13 cellular contexts compared by ENCODE assay signal in the genomic region with DNA sequence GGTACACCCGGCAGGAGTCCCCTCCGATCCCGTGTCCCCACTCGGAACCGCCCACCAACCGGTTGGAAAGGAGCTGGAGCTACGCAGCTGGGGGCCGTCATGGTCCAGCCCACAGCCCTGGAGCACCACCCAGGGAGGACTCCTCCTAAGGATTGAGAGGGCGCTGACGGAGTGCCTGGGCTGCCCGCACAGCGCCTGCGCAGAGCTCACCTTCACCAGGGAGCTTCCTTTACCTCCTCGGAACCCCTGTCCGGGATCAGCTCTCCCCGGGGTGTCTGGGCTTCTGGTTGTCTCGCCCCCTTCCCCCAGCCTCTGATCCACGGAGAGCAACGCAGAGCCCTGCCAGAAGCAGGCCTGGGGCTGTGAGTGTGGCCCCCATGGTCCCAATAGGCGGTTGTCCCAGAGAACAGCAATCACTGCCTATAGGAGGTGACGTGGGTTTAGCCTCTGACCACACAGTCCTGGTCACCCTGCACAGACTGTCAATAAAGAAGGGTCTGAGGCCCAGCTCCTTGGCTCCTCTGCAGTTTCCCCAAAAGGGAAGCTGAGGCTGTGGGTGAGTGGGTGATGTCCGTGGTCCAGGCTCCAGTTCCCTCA. TPM values are rescaled to one million over a fixed set of nuclear protein-coding genes. Genes with fewer than 3 reads are reported as not detected.
DNase-seq lines count a peak whose midpoint lies in the region; ATAC-seq and TF ChIP-seq lines count a peak whose summit lies in the region.
"Had no signal": no experiment of that assay in that cellular context is flagged by ENCODE, and none has a peak within 500 bp of the region (broad histone marks: within the 10 kb centered on the region; RNA-seq: fewer than 3 reads in every experiment).

No MANE protein-coding gene starts in this region.

- no TSS peak for BruUV-seq in PC-3 (replicated peaks; lab: Mats Ljungman, UMichigan)

- H3K4me1 ChIP-seq in PC-3 (ENCODE audit: insufficient read depth, low read length) (no peaks in the 10 kb centered on the region), parathyroid adenoma (peaks cover 11% of the 10 kb centered on the region)

- H3K4me2 ChIP-seq in PC-3 (ENCODE audit: low read length) = peak overlapping the region; percentile 91
- peak overlapping the region; percentile 93 for H3K4me2 ChIP-seq in parathyroid adenoma (ENCODE audit: low read length)

- H2AFZ ChIP-seq in PC-3 (ENCODE audit: low read length) (no peak overlapping the region), parathyroid adenoma (peak overlapping the region; percentile 94)

- H3K27me3 ChIP-seq in PC-3 (ENCODE audit: low read length) = peaks cover 24% of the 10 kb centered on the region
- H3K27me3 ChIP-seq in parathyroid adenoma (ENCODE audit: control insufficient read depth, insufficient read depth, low read length) = no peaks in the 10 kb centered on the region

- H4K20me1 ChIP-seq in PC-3 (ENCODE audit: low read length) = no peaks in the 10 kb centered on the region

- H3K4me3 ChIP-seq in PC-3 (ENCODE audit: low read length) (peak overlapping the region; percentile 67; the same call in 1 of the 2 replicates), iPS-11a (ENCODE audit: low read depth, low read length) (peak overlapping the region; percentile 94), parathyroid adenoma (ENCODE audit: low read depth, low read length) (peak overlapping the region; percentile 47)

- no peaks in the 10 kb centered on the region for H3F3A ChIP-seq in PC-3 (ENCODE audit: low read length, unreplicated experiment)

- H3K36me3 ChIP-seq in PC-3 (ENCODE audit: low read depth, low read length) (no peaks in the 10 kb centered on the region), parathyroid adenoma (ENCODE audit: control insufficient read depth, insufficient read depth, low read length) (no peaks in the 10 kb centered on the region)
- H3K36me3 ChIP-seq: vagina had no signal

- DNase-seq in DMS114 treated with DMSO at 0.1 percent for 48 hours (lab: John Stamatoyannopoulos, UW; ENCODE audit: unreplicated experiment) (peak; percentile 11), PC-3 (no peak), nucleus accumbens (lab: John Stamatoyannopoulos, UW) (no peak), G401 (ENCODE audit: low spot score) (no peak)
- DNase-seq: aorta, NCI-H1417 treated with DMSO at 0.1 percent for 48 hours had no signal

- intact Hi-C loops in PC-3 (cut with micrococcal nuclease) = no loop called here

- H3K9me3 ChIP-seq in PC-3 (ENCODE audit: low read length) = peaks cover 5% of the 10 kb centered on the region; the same call in 1 of the 2 replicates
- no peaks in the 10 kb centered on the region for H3K9me3 ChIP-seq in parathyroid adenoma (ENCODE audit: control insufficient read depth, low read length)
- H3K9me3 ChIP-seq: vagina had no signal

- TF ChIP-seq CTCF in PC-3 (conservative IDR thresholded peaks at IDR 0.05; ENCODE audit: low read depth, low read length) (no peak), parathyroid adenoma (IDR thresholded peaks at IDR 0.05) (no peak)

- no peak overlapping the region for H3K27ac ChIP-seq in PC-3 (ENCODE audit: low read length)
- peak overlapping the region; percentile 13 for H3K27ac ChIP-seq in parathyroid adenoma
- H3K27ac ChIP-seq: HL-60, vagina had no signal

- H3K79me2 ChIP-seq in PC-3 (ENCODE audit: low read length) (no peaks in the 10 kb centered on the region), parathyroid adenoma (no peaks in the 10 kb centered on the region)

- H3K9me2 ChIP-seq in PC-3 (replicated peaks; ENCODE audit: low read length) = no peaks in the 10 kb centered on the region

- ATAC-seq in PC-3 (no peak), GM21515 (IDR thresholded peaks at IDR 0.05; ENCODE audit: unreplicated experiment) (no peak), HG03571 (IDR thresholded peaks at IDR 0.05; ENCODE audit: unreplicated experiment) (no peak)

- H3K9ac ChIP-seq in PC-3 (ENCODE audit: low read length) (no peak overlapping the region), parathyroid adenoma (no peak overlapping the region)

- CTCF ChIA-PET in PC-3 (lab: Charles Lee) = no interaction called here

- POLR2A ChIA-PET in PC-3 (lab: Charles Lee; ENCODE audit: unreplicated experiment) = no interaction called here

- in situ Hi-C loops in G401 (cut with HindIII; ENCODE audit: low sequenced_read_pairs) = no loop called here

RNA-seq across cellular contexts. Expression of gene ALPG, which starts 14.6 kb away (rescaled TPM):
- total RNA-seq in PC-3 (2014; rRNA removed) = 0.12 and 0.18 TPM in 2 replicates
- 203 and 218 TPM in 2 replicates for total RNA-seq in G401 (2014; rRNA removed; shearing (Covaris generic))
- total RNA-seq: aorta, pulmonary artery endothelial cell, vagina had no signal

RNA-seq across cellular contexts. Expression of gene ALPI, which starts 34.7 kb away (rescaled TPM):
- not detected in 2 replicates for total RNA-seq in PC-3 (2014; rRNA removed)
- not detected in 2 replicates for total RNA-seq in G401 (2014; rRNA removed; shearing (Covaris generic))
- total RNA-seq: aorta, pulmonary artery endothelial cell, vagina had no signal

RNA-seq across cellular contexts. Expression of gene ALPP, which starts 42.7 kb away (rescaled TPM):
- total RNA-seq in PC-3 (2014; rRNA removed) = 8.6 and 14.4 TPM in 2 replicates
- 6.2 and 9.0 TPM in 2 replicates for total RNA-seq in G401 (2014; rRNA removed; shearing (Covaris generic))
- total RNA-seq: aorta, pulmonary artery endothelial cell, vagina had no signal

Comparison
In these comparisons a context has a peak if more than half of its experiments do, and no peak if none do; other contexts are left out.
1. RNA of gene ALPG, which starts 14.6 kb away (total RNA-seq): 203 to 218 TPM in G401; 0.12 to 0.18 TPM in PC-3; every median in the first group is over 100 times any median in the second.
2. Peak in every context shown above with its lines, with median percentiles within 50 percentile points of each other: H3K4me3 ChIP-seq.